Comparison of ENCODE assay signal across 15 cellular contexts in the genomic region with DNA sequence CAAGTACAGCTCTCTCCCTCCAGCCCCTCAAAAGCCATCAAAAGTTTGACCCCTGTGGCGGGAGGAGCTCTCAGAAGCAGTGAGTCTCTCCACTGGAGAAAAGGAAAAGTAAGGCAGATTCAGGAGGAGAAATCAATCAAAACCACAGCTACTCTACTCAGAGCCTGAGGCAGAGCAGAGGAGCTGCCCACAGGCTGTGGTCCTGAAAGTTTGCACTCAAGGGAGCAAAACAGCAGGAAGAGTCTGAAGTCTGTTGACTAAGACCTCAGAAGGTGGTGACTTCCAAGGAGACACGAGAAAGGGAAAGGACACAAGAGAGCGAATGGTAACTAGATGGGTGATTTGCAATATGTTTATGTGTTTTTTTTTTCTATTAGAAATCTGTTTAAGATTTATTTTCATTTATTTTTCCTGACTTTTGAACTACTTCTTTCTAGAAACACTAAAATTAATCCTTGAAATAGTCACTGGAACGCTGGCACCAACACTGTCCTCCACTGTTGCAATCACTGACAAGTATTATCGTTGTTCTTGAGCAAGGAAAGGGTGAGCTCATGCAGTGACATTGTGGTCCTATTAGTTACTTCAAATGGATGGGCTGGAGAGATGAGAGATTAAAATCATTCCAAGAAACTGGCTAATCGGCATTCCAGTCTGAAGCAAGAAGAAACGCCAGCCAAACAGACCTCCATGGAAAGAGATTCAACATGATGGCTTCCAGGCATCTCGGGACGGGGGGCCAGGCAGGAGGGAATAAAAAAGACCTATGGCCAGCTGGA. TPM values are rescaled to one million over a fixed set of nuclear protein-coding genes. Genes with fewer than 3 reads are reported as not detected.
A peak's percentile ranks its signal among the peaks of the same experiment; 100 is the strongest.
DNase-seq lines count a peak whose midpoint lies in the region; ATAC-seq, FAIRE-seq and TF ChIP-seq lines count a peak whose summit lies in the region.
"Had no signal": no experiment of that assay in that cellular context is flagged by ENCODE, and none has a peak within 500 bp of the region (broad histone marks: within the 10 kb centered on the region; RNA-seq: fewer than 3 reads in every experiment).

No MANE protein-coding gene starts in this region.

- H2BK120ac ChIP-seq in IMR-90 (ENCODE audit: low read depth, low read length) = no peak overlapping the region

- no peaks in the 10 kb centered on the region for H3K4me1 Mint-ChIP-seq in endodermal cell
- no peaks in the 10 kb centered on the region for H3K4me1 Mint-ChIP-seq in effector memory CD8-positive, alpha-beta T cell (ENCODE audit: low read depth in 2 of 2)
- H3K4me1 Mint-ChIP-seq: mesothelial cell of epicardium had no signal

- TF ChIP-seq EP300 in A549 (IDR thresholded peaks at IDR 0.05) = no peak

- peaks cover under 1% of the 10 kb centered on the region for H3K9me3 Mint-ChIP-seq in endodermal cell
- peaks cover 2 to 5% of the 10 kb centered on the region in 2 donors for H3K9me3 Mint-ChIP-seq in effector memory CD8-positive, alpha-beta T cell

- BruUV-seq in IMR-90 (replicated peaks; lab: Mats Ljungman, UMichigan) = no TSS peak

- H3K79me1 ChIP-seq in IMR-90 (ENCODE audit: low read depth in 1 of 2, low read length in 2 of 2) = no peaks in the 10 kb centered on the region

- no peaks in the 10 kb centered on the region for H4K20me1 ChIP-seq in IMR-90 (ENCODE audit: insufficient read depth, low read length)

- H2BK5ac ChIP-seq in IMR-90 (ENCODE audit: low read depth, low read length, poor library complexity, severe bottlenecking) = no peak overlapping the region

- dilution Hi-C loops in IMR-90 (cut with HindIII; ENCODE audit: low sequenced_read_pairs, unreplicated experiment) = no loop called here

- no peaks in the 10 kb centered on the region for H3K27me3 ChIP-seq in IMR-90 (ENCODE audit: control insufficient read depth, insufficient read depth, low read length)
- no peaks in the 10 kb centered on the region for H3K27me3 ChIP-seq in endodermal cell (ENCODE audit: control insufficient read depth, insufficient read depth, low read length, poor library complexity, severe bottlenecking)
- H3K27me3 ChIP-seq in prostate gland (replicated peaks; ENCODE audit: insufficient read depth) = no peaks in the 10 kb centered on the region
- H3K27me3 ChIP-seq: uterus had no signal

- H3K27me3 Mint-ChIP-seq in endodermal cell (ENCODE audit: insufficient read depth) = no peaks in the 10 kb centered on the region
- no peaks in the 10 kb centered on the region for H3K27me3 Mint-ChIP-seq in effector memory CD8-positive, alpha-beta T cell

- no peak overlapping the region for H3K23ac ChIP-seq in IMR-90 (ENCODE audit: low read depth, low read length)

- H3K36me3 ChIP-seq in IMR-90 (ENCODE audit: control insufficient read depth, insufficient read depth, low read length) (no peaks in the 10 kb centered on the region), endodermal cell (ENCODE audit: control insufficient read depth, insufficient read depth, low read length) (no peaks in the 10 kb centered on the region), prostate gland (no peaks in the 10 kb centered on the region)
- H3K36me3 ChIP-seq: heart right ventricle, uterus had no signal

- no peak overlapping the region for H3K4me3 Mint-ChIP-seq in endodermal cell
- H3K4me3 Mint-ChIP-seq in effector memory CD8-positive, alpha-beta T cell = no peak overlapping the region
- H3K4me3 Mint-ChIP-seq: mesothelial cell of epicardium had no signal

- 6% methylated on average over 9 of the region's 9 CpGs for WGBS in A549 (ENCODE audit: missing lambda C conversion rate)
- WGBS in IMR-90 (ENCODE audit: extremely low coverage in 2 of 2, insufficient read length in 1 of 2), 2 experiments = 40% methylated on average over 2 of the region's 9 CpGs; no CpG with 5 or more reads in 1 of the 2 experiments
- WGBS in endodermal cell (ENCODE audit: insufficient coverage in 1 of 2, insufficient read length in 1 of 2), 2 experiments = 70 to 77% methylated on average over 6 to 9 of the region's 9 CpGs
- 52% methylated on average over 9 of the region's 9 CpGs for WGBS in prostate gland

- no peak for TF ChIP-seq POLR2A in A549 (IDR thresholded peaks at IDR 0.05; ENCODE audit: low read length)
- TF ChIP-seq POLR2A in IMR-90 (IDR thresholded peaks at IDR 0.05; ENCODE audit: low read depth, low read length) = no peak
- no peak for TF ChIP-seq POLR2A in prostate gland (IDR thresholded peaks at IDR 0.05)

- TF ChIP-seq RAD21 in A549 (conservative IDR thresholded peaks at IDR 0.05 in 1 of 2, IDR thresholded peaks at IDR 0.05 in 1 of 2) = no peak
- no peak for TF ChIP-seq RAD21 in IMR-90 (IDR thresholded peaks at IDR 0.05; ENCODE audit: low read length)

- no peak overlapping the region for H3K4me3 ChIP-seq in A549
- H3K4me3 ChIP-seq in IMR-90 (ENCODE audit: insufficient read depth, low read depth, low read length) = no peak overlapping the region
- H3K4me3 ChIP-seq in endodermal cell (ENCODE audit: low read length) = no peak overlapping the region
- H3K4me3 ChIP-seq in prostate gland = no peak overlapping the region
- H3K4me3 ChIP-seq: heart right ventricle, uterus had no signal

- H2AFZ ChIP-seq in IMR-90 (replicated peaks; ENCODE audit: low read length, poor library complexity) = no peak overlapping the region

- H3K4me2 ChIP-seq in A549 (no peak overlapping the region), IMR-90 (ENCODE audit: low read depth, low read length) (no peak overlapping the region)

- no peak overlapping the region for H2AK9ac ChIP-seq in IMR-90 (replicated peaks; ENCODE audit: low read depth, low read length, poor library complexity)

- in situ Hi-C loops in IMR-90 (cut with MboI; ENCODE audit: low sequenced_read_pairs) = no loop called here

- H2AK5ac ChIP-seq in IMR-90 (ENCODE audit: low read depth, low read length) = no peak overlapping the region

- H4K91ac ChIP-seq in IMR-90 (ENCODE audit: insufficient read depth, low read depth, low read length) = no peak overlapping the region

- no peak overlapping the region for H3K9ac ChIP-seq in IMR-90 (ENCODE audit: low read depth, low read length)
- H3K9ac ChIP-seq in endodermal cell (ENCODE audit: extremely low read depth, low read length, poor library complexity, severe bottlenecking) = no peak overlapping the region

- H3K9me3 ChIP-seq in A549 = no peaks in the 10 kb centered on the region
- peaks cover 5% of the 10 kb centered on the region; the same call in 1 of the 2 replicates for H3K9me3 ChIP-seq in IMR-90 (ENCODE audit: control insufficient read depth, insufficient read depth, low read length)
- peaks cover under 1% of the 10 kb centered on the region for H3K9me3 ChIP-seq in endodermal cell (ENCODE audit: control insufficient read depth, low read length)
- no peaks in the 10 kb centered on the region for H3K9me3 ChIP-seq in prostate gland
- H3K9me3 ChIP-seq: uterus had no signal

- H3K27ac Mint-ChIP-seq in endodermal cell = no peak overlapping the region
- no peak overlapping the region for H3K27ac Mint-ChIP-seq in effector memory CD8-positive, alpha-beta T cell
- H3K27ac Mint-ChIP-seq: mesothelial cell of epicardium had no signal

- no peak for ATAC-seq in A549
- no peak; the same call in 1 of the 2 replicates for ATAC-seq in IMR-90 (ENCODE audit: low read depth)
- ATAC-seq in GM21515 (IDR thresholded peaks at IDR 0.05; ENCODE audit: unreplicated experiment) = no peak
- ATAC-seq in effector memory CD8-positive, alpha-beta T cell (replicated peaks) = no peak
- ATAC-seq: activated CD4-positive, CD25-positive, alpha-beta regulatory T cell treated with anti-CD3 and anti-CD28 coated beads, Interleukin-2, amount 50 U/mL, for 24 hours had no signal

- no peaks in the 10 kb centered on the region for H3K9me1 ChIP-seq in IMR-90 (ENCODE audit: insufficient read depth, low read length)

- H3K14ac ChIP-seq in IMR-90 (replicated peaks; ENCODE audit: low read depth, low read length) = no peak overlapping the region

- H3K18ac ChIP-seq in IMR-90 (ENCODE audit: low read depth, low read length) = no peak overlapping the region

- FAIRE-seq in A549 (lab: Jason Lieb, UNC) = no peak

- POLR2A ChIA-PET in A549 (lab: Yijun Ruan, JAX) = no interaction called here
- POLR2A ChIA-PET in IMR-90 (lab: Charles Lee; ENCODE audit: unreplicated experiment) = no interaction called here

- H2BK20ac ChIP-seq in IMR-90 (ENCODE audit: low read depth, low read length) = no peak overlapping the region

- no peak for DNase-seq in A549 (ENCODE audit: low read depth in 1 of 2, low spot score in 1 of 2)
- peak; percentile 1 for DNase-seq in IMR-90
- peak; percentile 77 for DNase-seq in endodermal cell
- DNase-seq in iPS-NIHi7 (ENCODE audit: extremely low spot score) = peak; percentile 65
- DNase-seq in SIG-M5 treated with dmso at 0.1 percent for 504 hours (lab: John Stamatoyannopoulos, UW; ENCODE audit: unreplicated experiment) = no peak
- DNase-seq in effector memory CD8-positive, alpha-beta T cell = no peak
- DNase-seq in prostate gland (ENCODE audit: low spot score) = no peak
- DNase-seq: activated T-cell treated with anti-CD3 and anti-CD28 coated beads, Interleukin-2, amount 50 U/mL, for 1 hour; effector memory CD4-positive, alpha-beta T cell; heart right ventricle; NCI-H2107 had no signal

- H3K36me3 Mint-ChIP-seq in endodermal cell (ENCODE audit: low read depth) = no peaks in the 10 kb centered on the region
- no peaks in the 10 kb centered on the region for H3K36me3 Mint-ChIP-seq in effector memory CD8-positive, alpha-beta T cell (ENCODE audit: insufficient read depth)
- H3K36me3 Mint-ChIP-seq: mesothelial cell of epicardium had no signal

- H2BK15ac ChIP-seq in IMR-90 (ENCODE audit: low read depth, low read length) = no peak overlapping the region

- H3K56ac ChIP-seq in IMR-90 (ENCODE audit: extremely low read depth, insufficient read depth, low read length) = no peak overlapping the region

- no peak overlapping the region for H3K4ac ChIP-seq in IMR-90 (ENCODE audit: low read depth, low read length)

- H4K8ac ChIP-seq in IMR-90 (ENCODE audit: low read depth in 2 of 2, low read length in 2 of 2) = no peak overlapping the region

- H3K4me1 ChIP-seq in A549 (no peaks in the 10 kb centered on the region), IMR-90 (ENCODE audit: control insufficient read depth, insufficient read depth, low read length) (no peaks in the 10 kb centered on the region), endodermal cell (ENCODE audit: control insufficient read depth, insufficient read depth, low read length) (no peaks in the 10 kb centered on the region), prostate gland (replicated peaks) (no peaks in the 10 kb centered on the region)
- H3K4me1 ChIP-seq: heart right ventricle, uterus had no signal

- H4K5ac ChIP-seq in IMR-90 (ENCODE audit: low read depth, low read length) = no peak overlapping the region

- CTCF ChIA-PET in A549 (lab: Yijun Ruan, JAX) (interaction anchor here (0.9 kb wide), 1 partner anchor 39 kb away, joined by 3 read pairs; no protein-coding TSS in a partner anchor), IMR-90 (lab: Yijun Ruan, JAX) (no interaction called here)

- TF ChIP-seq CTCF in A549 (IDR thresholded peaks at IDR 0.05) (no peak), IMR-90 (conservative IDR thresholded peaks at IDR 0.05; ENCODE audit: low read depth, low read length) (no peak), endodermal cell (conservative IDR thresholded peaks at IDR 0.05) (no peak), prostate gland (IDR thresholded peaks at IDR 0.05) (no peak)

- H3K27ac ChIP-seq in A549 (no peak overlapping the region), IMR-90 (ENCODE audit: insufficient read depth, low read length) (no peak overlapping the region), endodermal cell (ENCODE audit: low read depth, low read length) (no peak overlapping the region), prostate gland (no peak overlapping the region)
- H3K27ac ChIP-seq: heart right ventricle, uterus had no signal

- intact Hi-C loops in IMR-90 (cut with micrococcal nuclease) (no loop called here), prostate gland (cut with DNase I) (no loop called here)

RNA-seq across cellular contexts. Expression of a gene that starts 35.8 kb away (rescaled TPM):
- 0.75 and 1.3 TPM in 2 replicates for polyA plus RNA-seq in A549 (2011; rRNA removed)
- 1.4 TPM in 2 replicates for polyA plus RNA-seq in A549 (2012; cell fraction: cytosol; rRNA removed)
- polyA plus RNA-seq in A549 (2012; cell fraction: nucleus; rRNA removed) = 0.37 and 0.70 TPM in 2 replicates
- 2.7 to 3.2 TPM (median 2.7 TPM) in 3 replicates for polyA plus RNA-seq in A549 (2017; fragmentation: RNase III; extraction: RNeasy Plus Mini Kit Qiagen cat#74134 plus additional on column Dnase treatment)
- polyA minus RNA-seq in A549 (2011; rRNA and poly(A)+ RNA removed) = 0.50 and 1.0 TPM in 2 replicates
- total RNA-seq in IMR-90 (2012; rRNA removed) = 0.83 and 0.90 TPM in 2 replicates
- 1.1 and 1.9 TPM in 2 replicates for polyA plus RNA-seq in IMR-90 (2012; rRNA removed)
- polyA plus RNA-seq in IMR-90 (2012; cell fraction: cytosol; rRNA removed) = 1.2 and 1.8 TPM in 2 replicates
- 0.45 and 0.57 TPM in 2 replicates for polyA plus RNA-seq in IMR-90 (2012; cell fraction: nucleus; rRNA removed; ENCODE audit: low replicate concordance)
- 1 to 10 TPM in 1 of 2 donors, under 1 TPM in 1; 0.55 to 1.6 TPM for total RNA-seq in endodermal cell
- 16.1 TPM for polyA plus RNA-seq in endodermal cell (2013, experiment 1 of 2)
- polyA plus RNA-seq in endodermal cell (2013, experiment 2 of 2) = 15.5 TPM
- 10 to 100 TPM; 14.0 to 21.0 TPM for total RNA-seq in prostate gland

Comparison
In these comparisons a context has a peak if more than half of its experiments do, and no peak if none do; other contexts are left out.
1. DNase-seq: peak in IMR-90 (single experiment), endodermal cell (single experiment) and iPS-NIHi7 (single experiment); none in A549 (0 of 2), SIG-M5 treated with dmso at 0.1 percent for 504 hours (single experiment), effector memory CD8-positive, alpha-beta T cell (0 of 3) and prostate gland (single experiment).